8 cellular contexts compared by ENCODE assay signal in genomic region chr14:91911474-91912032, GRCh38. TPM values are rescaled to one million over a fixed set of nuclear protein-coding genes. Genes with fewer than 3 reads are reported as not detected.
DNase-seq lines count a peak whose midpoint lies in the region; ATAC-seq, FAIRE-seq and TF ChIP-seq lines count a peak whose summit lies in the region.

No MANE protein-coding gene starts in this region.

- H3K4me1 ChIP-seq in GM23338 (ENCODE audit: insufficient read depth) (no peaks in the 10 kb centered on the region), H1 (replicated peaks in 1 of 4; ENCODE audit: control insufficient read depth in 3 of 4, insufficient read depth in 4 of 4, low read length in 3 of 4) (no peaks in the 10 kb centered on the region), ovary (ENCODE audit: insufficient read depth) (no peaks in the 10 kb centered on the region)
- peaks cover 0 to 9% of the 10 kb centered on the region in 2 donors for H3K4me1 ChIP-seq in naive thymus-derived CD4-positive, alpha-beta T cell (ENCODE audit: control insufficient read depth in 2 of 2, insufficient read depth in 2 of 2, low read length in 2 of 2)

- TF ChIP-seq RAD21 in H1 (IDR thresholded peaks at IDR 0.05 in 1 of 2, conservative IDR thresholded peaks at IDR 0.05 in 1 of 2; ENCODE audit: low read depth in 2 of 2, low read length in 2 of 2), result peak; percentile 92 to 96

- no peaks in the 10 kb centered on the region for H3K27me3 ChIP-seq in GM23338 (ENCODE audit: insufficient read depth)
- H3K27me3 ChIP-seq in H1 (replicated peaks in 1 of 4; ENCODE audit: control insufficient read depth in 3 of 4, extremely low read depth in 1 of 4, insufficient read depth in 3 of 4, low read length in 3 of 4), result no peaks in the 10 kb centered on the region
- no peaks in the 10 kb centered on the region for H3K27me3 ChIP-seq in naive thymus-derived CD4-positive, alpha-beta T cell (ENCODE audit: control insufficient read depth in 2 of 2, insufficient read depth in 2 of 2, low read length in 2 of 2)
- H3K27me3 ChIP-seq in ovary, result no peaks in the 10 kb centered on the region

- no peaks in the 10 kb centered on the region for H3K23me2 ChIP-seq in H1 (ENCODE audit: low read depth, low read length)

- H2BK12ac ChIP-seq in H1 (ENCODE audit: low read depth, low read length), result no peak overlapping the region

- H3K36me3 Mint-ChIP-seq in GM23338 (ENCODE audit: low read depth), result no peaks in the 10 kb centered on the region; the same call in 2 of the 3 replicates
- peaks cover 0 to 4% (median 0%) of the 10 kb centered on the region in 5 donors for H3K36me3 Mint-ChIP-seq in naive thymus-derived CD4-positive, alpha-beta T cell

- H3K27ac Mint-ChIP-seq in GM23338, result no peak overlapping the region
- peak overlapping the region in 7 of 9 donors; percentile 66 to 89 (median 83) for H3K27ac Mint-ChIP-seq in naive thymus-derived CD4-positive, alpha-beta T cell

- H3K14ac ChIP-seq in H1 (ENCODE audit: insufficient read length), result no peak overlapping the region

- H3K4me2 ChIP-seq in GM23338, result no peak overlapping the region
- H3K4me2 ChIP-seq in H1 (ENCODE audit: insufficient read depth in 1 of 2, low read depth in 2 of 2, low read length in 2 of 2), result no peak overlapping the region

- no peak overlapping the region for H3K4me3 Mint-ChIP-seq in GM23338
- peak overlapping the region in 8 of 10 donors; percentile 3 to 65 (median 32) for H3K4me3 Mint-ChIP-seq in naive thymus-derived CD4-positive, alpha-beta T cell

- no peaks in the 10 kb centered on the region for H3K79me2 ChIP-seq in GM23338 (replicated peaks; ENCODE audit: insufficient read depth)
- H3K79me2 ChIP-seq in H1 (ENCODE audit: control insufficient read depth in 1 of 2, insufficient read depth in 2 of 2, low read length in 2 of 2), result no peaks in the 10 kb centered on the region

- H3F3A ChIP-seq in GM23338 (replicated peaks; ENCODE audit: low read depth), result no peaks in the 10 kb centered on the region

- H2BK120ac ChIP-seq in H1 (replicated peaks; ENCODE audit: low read depth, low read length), result no peak overlapping the region

- H2AK5ac ChIP-seq in H1 (ENCODE audit: low read depth, low read length), result no peak overlapping the region

- H3K9me3 Mint-ChIP-seq in GM23338, result no peaks in the 10 kb centered on the region; the same call in 2 of the 3 replicates
- peaks cover 0 to 5% (median 2%) of the 10 kb centered on the region in 11 donors for H3K9me3 Mint-ChIP-seq in naive thymus-derived CD4-positive, alpha-beta T cell

- no peaks in the 10 kb centered on the region for H4K20me1 ChIP-seq in GM23338 (replicated peaks; ENCODE audit: insufficient read depth)
- no peaks in the 10 kb centered on the region for H4K20me1 ChIP-seq in H1 (replicated peaks in 1 of 2; ENCODE audit: control insufficient read depth in 1 of 2, insufficient read depth in 2 of 2, low read length in 2 of 2)

- TF ChIP-seq POLR2A in H1 (IDR thresholded peaks at IDR 0.05; ENCODE audit: control extremely low read depth in 1 of 2, low read depth in 2 of 2, low read length in 2 of 2), result no peak
- TF ChIP-seq POLR2A in ovary (IDR thresholded peaks at IDR 0.05), result no peak

- peaks cover 2% of the 10 kb centered on the region; the same call in 1 of the 3 replicates for H3K4me1 Mint-ChIP-seq in GM23338
- peaks cover 11 to 27% (median 23%) of the 10 kb centered on the region in 7 donors for H3K4me1 Mint-ChIP-seq in naive thymus-derived CD4-positive, alpha-beta T cell

- ATAC-seq in GM23338, result peak; percentile 100
- peak; percentile 95 for ATAC-seq in naive thymus-derived CD4-positive, alpha-beta T cell

- no peaks in the 10 kb centered on the region for H3K79me1 ChIP-seq in H1 (ENCODE audit: low read depth, low read length)

- H4K8ac ChIP-seq in H1 (ENCODE audit: extremely low read depth, insufficient read depth, low read length), result no peak overlapping the region

- no peak overlapping the region for H3K9ac ChIP-seq in H1 (replicated peaks in 1 of 4; ENCODE audit: extremely low read depth in 1 of 4, low read depth in 3 of 4, low read length in 3 of 4)

- H2AFZ ChIP-seq in GM23338, result peak overlapping the region; percentile 88
- peak overlapping the region; percentile 90 for H2AFZ ChIP-seq in H1 (ENCODE audit: low read length)

- H3K27ac ChIP-seq in GM23338 (ENCODE audit: low read depth), result no peak overlapping the region
- no peak overlapping the region for H3K27ac ChIP-seq in H1 (ENCODE audit: low read depth, low read length)
- no peak overlapping the region for H3K27ac ChIP-seq in naive thymus-derived CD4-positive, alpha-beta T cell (ENCODE audit: low read depth, low read length)
- H3K27ac ChIP-seq in ovary, result no peak overlapping the region

- no peak overlapping the region for H2BK15ac ChIP-seq in H1 (ENCODE audit: low read length)

- no peak for TF ChIP-seq EP300 in H1 (IDR thresholded peaks at IDR 0.05; ENCODE audit: borderline replicate concordance in 1 of 2, low read depth in 2 of 2, low read length in 2 of 2)
- TF ChIP-seq EP300 in ovary (IDR thresholded peaks at IDR 0.05), result no peak

- H3K4me3 ChIP-seq in GM23338 (no peak overlapping the region), H1 (ENCODE audit: extremely low read depth in 1 of 4, insufficient read depth in 2 of 4, low read depth in 3 of 4, low read length in 4 of 4) (no peak overlapping the region), ovary (no peak overlapping the region)
- no peak overlapping the region for H3K4me3 ChIP-seq in naive thymus-derived CD4-positive, alpha-beta T cell (ENCODE audit: low read length)

- intact Hi-C loops in naive thymus-derived CD4-positive, alpha-beta T cell (cut with micrococcal nuclease), result loop anchor here (1.0 to 10.0 kb wide), 10 partner anchors 39 to 429 kb away; partner anchors contain the start of genes PPP4R3A (in 1 of the 2) and TC2N (in 1 of the 2)
- intact Hi-C loops in ovary (cut with DNase I), result loop anchor here in 1 of 4 donors (2.0 kb wide), 1 partner anchor 51 kb away; no protein-coding TSS in a partner anchor

- no peak overlapping the region for H3K56ac ChIP-seq in H1 (replicated peaks; ENCODE audit: insufficient read length, low read depth, low read length)

- POLR2A ChIA-PET in H1 (lab: Charles Lee; ENCODE audit: partially characterized antibody), result interaction anchor here (0.6 kb wide), 1 partner anchor 83 kb away, joined by 3 read pairs; no protein-coding TSS in a partner anchor
- POLR2A ChIA-PET in naive thymus-derived CD4-positive, alpha-beta T cell (lab: Charles Lee), result interaction anchor here (0.6 to 1.8 kb wide), 15 partner anchors 8 to 402 kb away, joined by 3 to 15 read pairs (median 3); partner anchors contain the start of genes PPP4R3A and TC2N

- H3K9me2 ChIP-seq in GM23338 (ENCODE audit: insufficient read depth), result no peaks in the 10 kb centered on the region

- H3K18ac ChIP-seq in H1 (ENCODE audit: extremely low read depth, low read length), result no peak overlapping the region

- H3K23ac ChIP-seq in H1 (ENCODE audit: insufficient read length), result no peak overlapping the region

- WGBS in H1 (ENCODE audit: extremely low coverage in 1 of 2, insufficient coverage in 1 of 2, insufficient read length in 1 of 2, insufficient replicate concordance in 2 of 2, low coverage in 1 of 2, low lambda C conversion rate in 2 of 2, missing lambda C conversion rate in 1 of 2), 2 experiments, result 50% methylated on average over 9 of the region's 9 CpGs; no CpG with 5 or more reads in 1 of the 2 experiments
- 51 to 55% (median 53%) methylated on average over 9 of the region's 9 CpGs for WGBS in ovary, 3 donors

- H3K36me3 ChIP-seq in GM23338 (ENCODE audit: insufficient read depth), result no peaks in the 10 kb centered on the region
- no peaks in the 10 kb centered on the region for H3K36me3 ChIP-seq in H1 (ENCODE audit: control insufficient read depth in 2 of 4, insufficient read depth in 4 of 4, low read length in 3 of 4)
- no peaks in the 10 kb centered on the region for H3K36me3 ChIP-seq in naive thymus-derived CD4-positive, alpha-beta T cell (ENCODE audit: control insufficient read depth in 2 of 3, insufficient read depth in 3 of 3, low read length in 3 of 3)
- no peaks in the 10 kb centered on the region for H3K36me3 ChIP-seq in ovary

- DNase-seq in D341Med (ENCODE audit: low spot score) (peak; percentile 85), GM23338 (ENCODE audit: low spot score) (peak; percentile 88), NCI-H2171 (lab: John Stamatoyannopoulos, UW) (peak; percentile 59), H1 (ENCODE audit: low read depth in 1 of 2, low spot score in 2 of 2) (peak in 1 of 2 experiments; percentile 46), urothelium cell line (ENCODE audit: low spot score) (peak; percentile 34), ovary (no peak)
- peak; percentile 59 for DNase-seq in activated CD4-positive, alpha-beta T cell treated with anti-CD3 and anti-CD28 coated beads for 48 hours
- peak in 7 of 9 donors; percentile 39 to 76 (median 64) for DNase-seq in naive thymus-derived CD4-positive, alpha-beta T cell

- H2BK5ac ChIP-seq in H1 (ENCODE audit: low read depth, low read length), result no peak overlapping the region

- peaks cover 2% of the 10 kb centered on the region for H3K27me3 Mint-ChIP-seq in GM23338 (ENCODE audit: insufficient read depth, low read depth, poor library complexity)
- peaks cover 0 to 2% (median 0%) of the 10 kb centered on the region in 5 donors for H3K27me3 Mint-ChIP-seq in naive thymus-derived CD4-positive, alpha-beta T cell

- no peak overlapping the region for H2BK20ac ChIP-seq in H1 (ENCODE audit: low read length)

- no peaks in the 10 kb centered on the region for H3K9me3 ChIP-seq in H1 (ENCODE audit: insufficient read depth in 2 of 2, low read depth in 1 of 2, low read length in 1 of 2)
- H3K9me3 ChIP-seq in naive thymus-derived CD4-positive, alpha-beta T cell (ENCODE audit: control insufficient read depth in 2 of 3, low read length in 3 of 3), result no peaks in the 10 kb centered on the region
- H3K9me3 ChIP-seq in ovary, result no peaks in the 10 kb centered on the region

- no peak overlapping the region for H3K4ac ChIP-seq in H1 (replicated peaks; ENCODE audit: insufficient read length, low read depth, low read length)

- H4K91ac ChIP-seq in H1 (replicated peaks; ENCODE audit: insufficient read length, low read length), result no peak overlapping the region

- H4K5ac ChIP-seq in H1 (ENCODE audit: insufficient read length, low read depth, low read length), result no peak overlapping the region

- no peak for FAIRE-seq in H1 (lab: Jason Lieb, UNC)
- FAIRE-seq in urothelium cell line (lab: Jason Lieb, UNC), result no peak

- CTCF ChIA-PET in H1 (lab: Charles Lee; ENCODE audit: partially characterized antibody), result interaction anchor here (0.6 to 2.8 kb wide), 48 partner anchors 9 to 445 kb away, joined by 3 to 15 read pairs (median 4); partner anchors contain the start of genes CATSPERB and TC2N
- CTCF ChIA-PET in naive thymus-derived CD4-positive, alpha-beta T cell (lab: Charles Lee), result interaction anchor here (0.6 to 2.2 kb wide), 26 partner anchors 10 to 774 kb away, joined by 3 to 14 read pairs (median 4); partner anchors contain the start of gene TC2N

- TF ChIP-seq CTCF in GM23338 (conservative IDR thresholded peaks at IDR 0.05; ENCODE audit: low read depth in 2 of 2) (peak; percentile 76 to 77), H1 (IDR thresholded peaks at IDR 0.05; ENCODE audit: control extremely low read depth in 1 of 3, insufficient read depth in 1 of 3, low read depth in 1 of 3, low read length in 3 of 3) (peak; percentile 16 to 73 (median 51)), ovary (IDR thresholded peaks at IDR 0.05) (no peak)

RNA-seq across cellular contexts. Expression of gene FBLN5, which starts 35.9 kb away (rescaled TPM):
- 2.0 and 4.9 TPM in 2 replicates for total RNA-seq in GM23338 (2014; rRNA removed; shearing (Covaris generic))
- polyA plus RNA-seq in GM23338 (2016; fragmentation: Nextera tagmentation; extraction: Ambion mirVana) (4.3 and 6.0 TPM in 2 replicates), H1 (2011; rRNA removed) (0.88 and 1.1 TPM in 2 replicates), ovary (100 to 1,000 TPM in 1 of 2 donors, 10 to 100 TPM in 1; 90.7 to 353 TPM)
- total RNA-seq in H1 (2021; fragmentation: NEBNext Ultra II Directional; extraction: Animal tissue kit (Norgen Biotek cat#: 25700)), result 3.5 and 4.2 TPM in 2 replicates
- polyA plus RNA-seq in H1 (2011; cell fraction: cytosol; rRNA removed), result 0.57 TPM
- polyA plus RNA-seq in H1 (2011; cell fraction: nucleus; rRNA removed), result 1.3 TPM
- polyA plus RNA-seq in H1 (2012, experiment 1 of 2), result 1.9 to 2.1 TPM (median 2.0 TPM) in 4 replicates
- 2.2 TPM for polyA plus RNA-seq in H1 (2012, experiment 2 of 2)
- polyA plus RNA-seq in H1 (2013, experiment 1 of 2), result 5.7 TPM
- 6.3 TPM for polyA plus RNA-seq in H1 (2013, experiment 2 of 2)
- 1.2 and 1.7 TPM in 2 replicates for polyA minus RNA-seq in H1 (2011; rRNA and poly(A)+ RNA removed)
- polyA minus RNA-seq in H1 (2011; cell fraction: cytosol; rRNA and poly(A)+ RNA removed), result not detected
- polyA minus RNA-seq in H1 (2011; cell fraction: nucleus; rRNA and poly(A)+ RNA removed), result 1.4 TPM
- 10 to 100 TPM in 2 of 5 experiments, 1 to 10 TPM in 3; 2.9 to 11.7 (median 7.2) TPM for total RNA-seq in naive thymus-derived CD4-positive, alpha-beta T cell
- polyA plus RNA-seq in naive thymus-derived CD4-positive, alpha-beta T cell, result 10 to 100 TPM; 30.5 to 53.3 TPM
- 100 to 1,000 TPM in 4 of 7 donors, 10 to 100 TPM in 3; 39.2 to 187 (median 137) TPM for total RNA-seq in ovary

RNA-seq across cellular contexts. Expression of gene TC2N, which starts 44.2 kb away (rescaled TPM):
- total RNA-seq in GM23338 (2014; rRNA removed; shearing (Covaris generic)), result 35.0 and 42.1 TPM in 2 replicates
- polyA plus RNA-seq in GM23338 (2016; fragmentation: Nextera tagmentation; extraction: Ambion mirVana), result 10.0 and 10.9 TPM in 2 replicates
- 34.2 and 36.2 TPM in 2 replicates for total RNA-seq in H1 (2021; fragmentation: NEBNext Ultra II Directional; extraction: Animal tissue kit (Norgen Biotek cat#: 25700))
- 5.9 and 9.7 TPM in 2 replicates for polyA plus RNA-seq in H1 (2011; rRNA removed)
- polyA plus RNA-seq in H1 (2011; cell fraction: cytosol; rRNA removed), result 12.7 TPM
- polyA plus RNA-seq in H1 (2011; cell fraction: nucleus; rRNA removed), result 7.4 TPM
- 10.3 to 24.7 TPM (median 12.4 TPM) in 4 replicates for polyA plus RNA-seq in H1 (2012, experiment 1 of 2)
- polyA plus RNA-seq in H1 (2012, experiment 2 of 2), result 1.7 TPM
- polyA plus RNA-seq in H1 (2013, experiment 1 of 2), result 17.5 TPM
- polyA plus RNA-seq in H1 (2013, experiment 2 of 2), result 17.9 TPM
- 25.4 and 40.7 TPM in 2 replicates for polyA minus RNA-seq in H1 (2011; rRNA and poly(A)+ RNA removed)
- 12.0 TPM for polyA minus RNA-seq in H1 (2011; cell fraction: cytosol; rRNA and poly(A)+ RNA removed)
- 33.7 TPM for polyA minus RNA-seq in H1 (2011; cell fraction: nucleus; rRNA and poly(A)+ RNA removed)
- total RNA-seq in naive thymus-derived CD4-positive, alpha-beta T cell, result 100 to 1,000 TPM; 158 to 301 (median 246) TPM
- polyA plus RNA-seq in naive thymus-derived CD4-positive, alpha-beta T cell, result 100 to 1,000 TPM; 167 to 193 TPM
- total RNA-seq in ovary, result 10 to 100 TPM in 4 of 7 donors, 1 to 10 TPM in 3; 2.2 to 81.7 (median 14.7) TPM
- 10 to 100 TPM in 1 of 2 donors, 1 to 10 TPM in 1; 5.4 to 12.4 TPM for polyA plus RNA-seq in ovary

Comparison
In these comparisons a context has a peak if more than half of its experiments do, and no peak if none do; other contexts are left out.
1. DNase-seq: peak in D341Med (single experiment), GM23338 (single experiment), NCI-H2171 (single experiment), activated CD4-positive, alpha-beta T cell treated with anti-CD3 and anti-CD28 coated beads for 48 hours (single experiment), naive thymus-derived CD4-positive, alpha-beta T cell (7 of 9) and urothelium cell line (single experiment); none in ovary (0 of 5).
2. CTCF ChIP-seq: peak in GM23338 (2 of 2) and H1 (3 of 3); none in ovary (0 of 3).